In genomic region chr5:136057401-136057951, GRCh38 we compare ENCODE assay signal across 10 cellular contexts. TPM values are rescaled to one million over a fixed set of nuclear protein-coding genes. Genes with fewer than 3 reads are reported as not detected.
A peak's percentile ranks its signal among the peaks of the same experiment; 100 is the strongest.
DNase-seq lines count a peak whose midpoint lies in the region; ATAC-seq and TF ChIP-seq lines count a peak whose summit lies in the region.
"Had no signal": no experiment of that assay in that cellular context is flagged by ENCODE, and none has a peak within 500 bp of the region (broad histone marks: within the 10 kb centered on the region; RNA-seq: fewer than 3 reads in every experiment).

No MANE protein-coding gene starts in this region.

- WGBS in endodermal cell (ENCODE audit: insufficient coverage in 1 of 2, insufficient read length in 1 of 2), 2 experiments = 82 to 86% methylated on average over 1 to 5 of the region's 5 CpGs

- H3K4me3 ChIP-seq in AG04450 (ENCODE audit: low read depth, low read length) (no peak overlapping the region), Peyer's patch (no peak overlapping the region), endodermal cell (ENCODE audit: low read length) (no peak overlapping the region)
- H3K4me3 ChIP-seq: mucosa of descending colon had no signal

- ATAC-seq in GM21528 (IDR thresholded peaks at IDR 0.05; ENCODE audit: low FRiP score, unreplicated experiment) = no peak
- no peak for ATAC-seq in activated CD8-positive, alpha-beta T cell treated with anti-CD3 and anti-CD28 coated beads, Interleukin-2, amount 10 ng/mL, durations not matched to agents 7 days and 5 days

- H3K27ac ChIP-seq in AG04450 (ENCODE audit: low read depth, low read length) (peak overlapping the region; percentile 98), Peyer's patch (peak overlapping the region; percentile 10 to 86 (median 44)), endodermal cell (ENCODE audit: low read depth, low read length) (no peak overlapping the region)

- H3K27me3 Mint-ChIP-seq in endodermal cell (ENCODE audit: insufficient read depth) (peaks cover 3% of the 10 kb centered on the region), nephron (ENCODE audit: low read depth) (peaks cover 7% of the 10 kb centered on the region)
- H3K27me3 Mint-ChIP-seq in activated CD8-positive, alpha-beta T cell treated with anti-CD3 and anti-CD28 coated beads, Interleukin-2, amount 10 ng/mL, durations not matched to agents 7 days and 5 days (ENCODE audit: low read depth) = no peaks in the 10 kb centered on the region

- H3K27me3 ChIP-seq in AG04450 (ENCODE audit: control insufficient read depth, insufficient read depth, low read length) = no peaks in the 10 kb centered on the region
- no peaks in the 10 kb centered on the region for H3K27me3 ChIP-seq in Peyer's patch
- no peaks in the 10 kb centered on the region for H3K27me3 ChIP-seq in endodermal cell (ENCODE audit: control insufficient read depth, insufficient read depth, low read length, poor library complexity, severe bottlenecking)

- TF ChIP-seq POLR2A in Peyer's patch (IDR thresholded peaks at IDR 0.05) = no peak

- CTCF ChIA-PET in AG04450 (lab: Charles Lee) = interaction anchor here (0.6 to 7.6 kb wide), 31 partner anchors 11 to 175 kb away, joined by 3 to 53 read pairs (median 5); partner anchors contain the start of gene TGFBI
- CTCF ChIA-PET in activated CD8-positive, alpha-beta T cell treated with anti-CD3 and anti-CD28 coated beads, Interleukin-2, amount 10 ng/mL, durations not matched to agents 7 days and 5 days (lab: Charles Lee) = no interaction called here

- H3K9ac ChIP-seq in endodermal cell (ENCODE audit: extremely low read depth, low read length, poor library complexity, severe bottlenecking) = no peak overlapping the region

- H3K4me3 Mint-ChIP-seq in endodermal cell (no peak overlapping the region), nephron (peak overlapping the region in 2 of 3 experiments; percentile 20 to 63)
- H3K4me3 Mint-ChIP-seq in activated CD8-positive, alpha-beta T cell treated with anti-CD3 and anti-CD28 coated beads, Interleukin-2, amount 10 ng/mL, durations not matched to agents 7 days and 5 days = no peak overlapping the region

- TF ChIP-seq CTCF in AG04450 (IDR thresholded peaks at IDR 0.05; ENCODE audit: low read depth, low read length) = no peak
- no peak for TF ChIP-seq CTCF in Peyer's patch (IDR thresholded peaks at IDR 0.05)
- TF ChIP-seq CTCF in endodermal cell (conservative IDR thresholded peaks at IDR 0.05) = no peak
- no peak for TF ChIP-seq CTCF in nephron (IDR thresholded peaks at IDR 0.05; ENCODE audit: unreplicated experiment in 3 of 3)

- H3K36me3 ChIP-seq in Peyer's patch (peaks cover 0 to 14% (median 0%) of the 10 kb centered on the region in 3 donors), endodermal cell (ENCODE audit: control insufficient read depth, insufficient read depth, low read length) (no peaks in the 10 kb centered on the region)

- H3K9me3 ChIP-seq in AG04450 (ENCODE audit: control insufficient read depth, insufficient read depth, low read length) (no peaks in the 10 kb centered on the region), Peyer's patch (no peaks in the 10 kb centered on the region), endodermal cell (ENCODE audit: control insufficient read depth, low read length) (no peaks in the 10 kb centered on the region)
- H3K9me3 ChIP-seq: mucosa of descending colon had no signal

- POLR2A ChIA-PET in AG04450 (lab: Yijun Ruan, JAX) = interaction anchor here (0.9 to 2.3 kb wide), 16 partner anchors 10 to 78 kb away, joined by 3 to 35 read pairs (median 4); partner anchors contain the start of gene TGFBI
- POLR2A ChIA-PET in activated CD8-positive, alpha-beta T cell treated with anti-CD3 and anti-CD28 coated beads, Interleukin-2, amount 10 ng/mL, durations not matched to agents 7 days and 5 days (lab: Charles Lee) = no interaction called here

- H3K9me3 Mint-ChIP-seq in endodermal cell = no peaks in the 10 kb centered on the region
- no peaks in the 10 kb centered on the region for H3K9me3 Mint-ChIP-seq in nephron
- no peaks in the 10 kb centered on the region for H3K9me3 Mint-ChIP-seq in activated CD8-positive, alpha-beta T cell treated with anti-CD3 and anti-CD28 coated beads, Interleukin-2, amount 10 ng/mL, durations not matched to agents 7 days and 5 days (ENCODE audit: insufficient read depth)

- H3K4me1 Mint-ChIP-seq in endodermal cell (peaks cover 11% of the 10 kb centered on the region), nephron (peaks cover 78% of the 10 kb centered on the region)
- H3K4me1 Mint-ChIP-seq in activated CD8-positive, alpha-beta T cell treated with anti-CD3 and anti-CD28 coated beads, Interleukin-2, amount 10 ng/mL, durations not matched to agents 7 days and 5 days (ENCODE audit: low read depth) = no peaks in the 10 kb centered on the region

- DNase-seq in AG04450 (ENCODE audit: low read depth, low spot score) = peak; percentile 36
- DNase-seq in Peyer's patch = no peak
- no peak for DNase-seq in endodermal cell
- DNase-seq in hippocampal formation (lab: John Stamatoyannopoulos, UW) = no peak
- DNase-seq in stimulated activated CD4-positive, alpha-beta T cell treated with anti-CD3 and anti-CD28 coated beads, Interleukin-4, amount 100 ng/mL, for 4 hours = no peak
- DNase-seq in activated CD8-positive, alpha-beta T cell treated with anti-CD3 and anti-CD28 coated beads, Interleukin-2, amount 10 ng/mL, durations not matched to agents 7 days and 5 days = no peak
- DNase-seq: activated gamma-delta T cell, mucosa of descending colon had no signal

- H3K36me3 Mint-ChIP-seq in endodermal cell (ENCODE audit: low read depth) (no peaks in the 10 kb centered on the region), nephron (ENCODE audit: low read depth) (peaks cover 60% of the 10 kb centered on the region)
- H3K36me3 Mint-ChIP-seq in activated CD8-positive, alpha-beta T cell treated with anti-CD3 and anti-CD28 coated beads, Interleukin-2, amount 10 ng/mL, durations not matched to agents 7 days and 5 days (ENCODE audit: low read depth) = no peaks in the 10 kb centered on the region

- peak overlapping the region; percentile 6 for H3K27ac Mint-ChIP-seq in endodermal cell
- peak overlapping the region; percentile 91 to 95 (median 92) for H3K27ac Mint-ChIP-seq in nephron
- H3K27ac Mint-ChIP-seq in activated CD8-positive, alpha-beta T cell treated with anti-CD3 and anti-CD28 coated beads, Interleukin-2, amount 10 ng/mL, durations not matched to agents 7 days and 5 days = no peak overlapping the region

- H3K4me1 ChIP-seq in Peyer's patch (peaks cover 0 to 37% (median 0%) of the 10 kb centered on the region in 4 donors), endodermal cell (ENCODE audit: control insufficient read depth, insufficient read depth, low read length) (no peaks in the 10 kb centered on the region)

RNA-seq across cellular contexts. Expression of gene TGFBI, which starts 28.7 kb away (rescaled TPM):
- polyA plus RNA-seq in AG04450 (2011; rRNA removed) = 2,219 and 2,576 TPM in 2 replicates
- polyA minus RNA-seq in AG04450 (2011; rRNA and poly(A)+ RNA removed) = 1,062 and 1,253 TPM in 2 replicates
- total RNA-seq in Peyer's patch (10 to 100 TPM; 17.5 to 56.9 (median 26.3) TPM), endodermal cell (1 to 10 TPM; 2.8 to 4.9 TPM)
- polyA plus RNA-seq in endodermal cell (2013, experiment 1 of 2) = 40.8 TPM
- 59.6 TPM for polyA plus RNA-seq in endodermal cell (2013, experiment 2 of 2)
- total RNA-seq in activated CD8-positive, alpha-beta T cell treated with anti-CD3 and anti-CD28 coated beads, Interleukin-2, amount 10 ng/mL, durations not matched to agents 7 days and 5 days = not detected

Comparison
In these comparisons a context has a peak if more than half of its experiments do, and no peak if none do; other contexts are left out.
1. H3K4me3 Mint-ChIP-seq: peak in nephron (2 of 3); none in endodermal cell (single experiment) and activated CD8-positive, alpha-beta T cell treated with anti-CD3 and anti-CD28 coated beads, Interleukin-2, amount 10 ng/mL, durations not matched to agents 7 days and 5 days (single experiment).